6 cellular contexts compared by ENCODE assay signal in the genomic region with DNA sequence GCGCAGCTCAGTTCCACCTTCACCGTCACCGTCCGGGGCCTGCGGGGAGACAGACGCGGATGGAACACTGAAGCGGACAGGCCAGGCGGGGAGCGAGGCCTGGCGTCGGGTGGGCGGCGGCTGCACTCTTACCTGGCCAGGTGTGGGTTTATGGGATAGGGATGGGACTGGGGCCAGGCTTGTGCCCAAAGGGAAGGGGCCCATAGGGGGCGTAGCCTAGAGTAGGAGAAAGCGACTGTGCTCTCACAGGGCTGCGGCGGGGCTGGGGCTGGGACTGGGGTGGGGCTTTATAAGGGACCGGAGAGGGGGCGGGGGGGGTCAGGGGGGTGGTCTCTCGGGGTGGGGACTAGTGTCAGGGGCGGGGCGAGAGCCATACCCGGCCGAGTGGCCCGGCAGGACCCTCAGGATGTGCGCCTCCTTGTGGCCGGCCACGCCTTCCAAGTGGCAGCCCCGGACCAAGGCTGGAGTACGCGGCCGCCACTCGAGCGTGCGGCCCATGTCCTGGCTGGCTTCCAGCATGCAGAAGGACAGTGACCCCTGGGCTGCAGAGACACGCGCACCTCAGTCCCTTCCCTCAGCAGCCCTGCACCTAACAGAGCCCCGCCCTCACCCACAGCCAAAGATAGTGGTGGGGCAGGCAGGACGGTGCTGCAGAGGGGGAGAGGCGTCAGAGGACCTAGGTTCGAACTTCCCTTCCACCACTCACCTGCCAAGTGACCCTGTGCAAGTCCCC. TPM values are rescaled to one million over a fixed set of nuclear protein-coding genes. Genes with fewer than 3 reads are reported as not detected.
DNase-seq lines count a peak whose midpoint lies in the region; ATAC-seq and TF ChIP-seq lines count a peak whose summit lies in the region.

No MANE protein-coding gene starts in this region.

- ATAC-seq in GM19351 (IDR thresholded peaks at IDR 0.05; ENCODE audit: unreplicated experiment), result no peak

- H3K27me3 Mint-ChIP-seq in chondrocyte (ENCODE audit: low read depth), result no peaks in the 10 kb centered on the region

- no peaks in the 10 kb centered on the region for H3K9me3 Mint-ChIP-seq in chondrocyte (ENCODE audit: low read depth)

- H3K4me1 Mint-ChIP-seq in chondrocyte (ENCODE audit: low read depth), result peaks cover 26% of the 10 kb centered on the region

- no peak for TF ChIP-seq POLR2A in prostate gland (IDR thresholded peaks at IDR 0.05)

- H3K9me3 ChIP-seq in HUES48 (ENCODE audit: control insufficient read depth, insufficient read depth, low read length), result no peaks in the 10 kb centered on the region
- no peaks in the 10 kb centered on the region for H3K9me3 ChIP-seq in prostate gland

- H3K27me3 ChIP-seq in HUES48 (ENCODE audit: control insufficient read depth, insufficient read depth, low read length) (peaks cover 17% of the 10 kb centered on the region), prostate gland (replicated peaks; ENCODE audit: insufficient read depth) (no peaks in the 10 kb centered on the region)

- H3K4me1 ChIP-seq in HUES48 (ENCODE audit: control insufficient read depth, insufficient read depth, low read length) (peaks cover 14% of the 10 kb centered on the region), prostate gland (replicated peaks) (no peaks in the 10 kb centered on the region)

- peaks cover 7% of the 10 kb centered on the region for H3K36me3 Mint-ChIP-seq in chondrocyte (ENCODE audit: low read depth)

- no peaks in the 10 kb centered on the region for H3K36me3 ChIP-seq in HUES48 (ENCODE audit: control insufficient read depth, insufficient read depth, low read length)
- H3K36me3 ChIP-seq in prostate gland, result no peaks in the 10 kb centered on the region

- H3K9ac ChIP-seq in HUES48 (ENCODE audit: low read depth, low read length), result no peak overlapping the region

- DNase-seq in chondrocyte (ENCODE audit: low spot score) (no peak), prostate gland (ENCODE audit: low spot score) (peak; percentile 41), NCI-H2029 treated with DMSO at 0.1 percent for 48 hours (lab: John Stamatoyannopoulos, UW) (no peak)
- DNase-seq in activated naive CD4-positive, alpha-beta T cell treated with Interleukin-2 at 50 U/mL for 16 hours, result no peak

- TF ChIP-seq CTCF in chondrocyte (IDR thresholded peaks at IDR 0.05), result peak; percentile 66
- TF ChIP-seq CTCF in prostate gland (IDR thresholded peaks at IDR 0.05), result peak in 3 of 4 experiments; percentile 23 to 38 (median 26)

- H3K27ac Mint-ChIP-seq in chondrocyte (ENCODE audit: unreplicated experiment), result no peak overlapping the region

- H3K27ac ChIP-seq in HUES48 (ENCODE audit: low read depth, low read length) (no peak overlapping the region), prostate gland (no peak overlapping the region)

- H3K4me3 ChIP-seq in HUES48 (ENCODE audit: low read depth, low read length) (peak overlapping the region; percentile 54; the same call in 1 of the 2 replicates), prostate gland (no peak overlapping the region)

- intact Hi-C loops in prostate gland (cut with DNase I), result no loop called here

- 19% methylated on average over 41 of the region's 42 CpGs for WGBS in prostate gland

- no peak overlapping the region for H3K4me3 Mint-ChIP-seq in chondrocyte (ENCODE audit: unreplicated experiment)

RNA-seq across cellular contexts. Expression of a gene that starts 22.8 kb away (rescaled TPM):
- total RNA-seq in chondrocyte, result 50.8 to 52.8 TPM (median 50.8 TPM) in 3 replicates
- 100 to 1,000 TPM; 117 TPM for total RNA-seq in prostate gland

RNA-seq across cellular contexts. Expression of a gene that starts 29.0 kb away (rescaled TPM):
- 81.3 to 101 TPM (median 89.5 TPM) in 3 replicates for total RNA-seq in chondrocyte
- 100 to 1,000 TPM in 1 of 2 donors, 10 to 100 TPM in 1; 24.3 to 336 TPM for total RNA-seq in prostate gland

RNA-seq across cellular contexts. Expression of a gene that starts 39.7 kb away (rescaled TPM):
- total RNA-seq in chondrocyte, result 54.9 to 67.6 TPM (median 60.3 TPM) in 3 replicates
- 100 to 1,000 TPM in 1 of 2 donors, 10 to 100 TPM in 1; 60.3 to 130 TPM for total RNA-seq in prostate gland

RNA-seq across cellular contexts. Expression of a gene that starts 47.0 kb away (rescaled TPM):
- 2.5 to 9.9 TPM (median 9.4 TPM) in 3 replicates for total RNA-seq in chondrocyte
- 10 to 100 TPM in 1 of 2 donors, 1 to 10 TPM in 1; 5.5 to 11.4 TPM for total RNA-seq in prostate gland

RNA-seq across cellular contexts. Expression of a gene that starts 52.0 kb away (rescaled TPM):
- total RNA-seq in chondrocyte (75.3 to 83.8 TPM (median 77.2 TPM) in 3 replicates), prostate gland (100 to 1,000 TPM in 1 of 2 donors, 10 to 100 TPM in 1; 22.2 to 123 TPM)
